In genomic region chr2:173966274-173967098, GRCh38 we compare ENCODE assay signal across 8 cellular contexts. TPM values are rescaled to one million over a fixed set of nuclear protein-coding genes. Genes with fewer than 3 reads are reported as not detected.
A peak's percentile ranks its signal among the peaks of the same experiment; 100 is the strongest.
DNase-seq lines count a peak whose midpoint lies in the region; ATAC-seq and TF ChIP-seq lines count a peak whose summit lies in the region.

No MANE protein-coding gene starts in this region.

- intact Hi-C loops in sigmoid colon (cut with DNase I), result loop anchor here (1.0 to 10.0 kb wide), 5 partner anchors 74 to 762 kb away; partner anchors contain the start of genes OLA1, SCRN3 and SP9

- H3K36me3 ChIP-seq in SJSA1 (peaks cover 29% of the 10 kb centered on the region), sigmoid colon (no peaks in the 10 kb centered on the region)

- no peak for TF ChIP-seq EP300 in sigmoid colon (IDR thresholded peaks at IDR 0.05)

- H3K4me3 ChIP-seq in GM12875 (ENCODE audit: low read depth, low read length) (peak overlapping the region; percentile 96), SJSA1 (peak overlapping the region; percentile 65), fibroblast of pulmonary artery (replicated peaks; ENCODE audit: low read depth, low read length) (peak overlapping the region; percentile 86), sigmoid colon (peak overlapping the region; percentile 81 to 99 (median 97))

- ATAC-seq in GM21390 (IDR thresholded peaks at IDR 0.05; ENCODE audit: unreplicated experiment), result no peak

- H3K4me1 ChIP-seq in SJSA1 (replicated peaks) (peaks cover 31% of the 10 kb centered on the region), sigmoid colon (peaks cover 0 to 28% (median 24%) of the 10 kb centered on the region in 4 donors)

- no peak for TF ChIP-seq CTCF in GM12875 (IDR thresholded peaks at IDR 0.05; ENCODE audit: borderline replicate concordance, insufficient read depth, low read depth, low read length)
- TF ChIP-seq CTCF in fibroblast of pulmonary artery (IDR thresholded peaks at IDR 0.05; ENCODE audit: low read length, missing control alignments), result no peak
- TF ChIP-seq CTCF in sigmoid colon (IDR thresholded peaks at IDR 0.05), result no peak

- H3K27ac ChIP-seq in SJSA1, result peak overlapping the region; percentile 97
- H3K27ac ChIP-seq in sigmoid colon, result peak overlapping the region; percentile 99 to 100 (median 100)

- H3K27me3 ChIP-seq in SJSA1 (replicated peaks) (no peaks in the 10 kb centered on the region), sigmoid colon (no peaks in the 10 kb centered on the region)

- H3K9me3 ChIP-seq in SJSA1 (replicated peaks), result no peaks in the 10 kb centered on the region
- no peaks in the 10 kb centered on the region for H3K9me3 ChIP-seq in sigmoid colon

- no peak for TF ChIP-seq POLR2A in sigmoid colon (IDR thresholded peaks at IDR 0.05)

- DNase-seq in SJSA1 (ENCODE audit: low read depth in 1 of 2, low spot score in 2 of 2) (no peak), fibroblast of pulmonary artery (ENCODE audit: low read depth) (no peak), sigmoid colon (no peak), SIG-M5 (lab: John Stamatoyannopoulos, UW) (no peak), DMS 273 treated with DMSO at 0.1 percent for 48 hours (lab: John Stamatoyannopoulos, UW) (no peak)
- DNase-seq in activated CD4-positive, CD25-positive, alpha-beta regulatory T cell (lab: John Stamatoyannopoulos, UW), result no peak

- WGBS in sigmoid colon, 2 donors, result 14 to 45% methylated on average over 8 of the region's 8 CpGs

RNA-seq across cellular contexts. Expression of gene SP3, which starts 1.3 kb away (rescaled TPM):
- 89.8 and 120 TPM in 2 replicates for total RNA-seq in SJSA1 (2014; rRNA removed; shearing (Covaris generic))
- 100 to 1,000 TPM in 3 of 4 donors, 10 to 100 TPM in 1; 67.9 to 120 (median 107) TPM for total RNA-seq in sigmoid colon
- polyA plus RNA-seq in sigmoid colon, result 10 to 100 TPM; 24.6 to 32.4 (median 25.0) TPM
